15 cellular contexts compared by ENCODE assay signal in genomic region chr9:136951541-136952353, GRCh38. TPM values are rescaled to one million over a fixed set of nuclear protein-coding genes. Genes with fewer than 3 reads are reported as not detected.
A peak's percentile ranks its signal among the peaks of the same experiment; 100 is the strongest.
DNase-seq lines count a peak whose midpoint lies in the region; ATAC-seq and TF ChIP-seq lines count a peak whose summit lies in the region.
"Had no signal": no experiment of that assay in that cellular context is flagged by ENCODE, and none has a peak within 500 bp of the region (broad histone marks: within the 10 kb centered on the region; RNA-seq: fewer than 3 reads in every experiment).

A gene with protein sequence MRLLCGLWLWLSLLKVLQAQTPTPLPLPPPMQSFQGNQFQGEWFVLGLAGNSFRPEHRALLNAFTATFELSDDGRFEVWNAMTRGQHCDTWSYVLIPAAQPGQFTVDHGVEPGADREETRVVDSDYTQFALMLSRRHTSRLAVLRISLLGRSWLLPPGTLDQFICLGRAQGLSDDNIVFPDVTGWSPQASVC (plus strand): TSS chr9:136952273. CDS start chr9:136952328, 55 bp downstream.

- WGBS in spleen, 5 donors: 70 to 92% (median 82%) methylated on average over 6 to 14 of the region's 14 CpGs

- no peaks in the 10 kb centered on the region for H3K79me2 ChIP-seq in Loucy (ENCODE audit: insufficient read depth, low read length)

- H3K27me3 ChIP-seq in Loucy (ENCODE audit: insufficient read depth, low read length, poor library complexity, severe bottlenecking): no peaks in the 10 kb centered on the region
- H3K27me3 ChIP-seq in colonic mucosa: no peaks in the 10 kb centered on the region
- H3K27me3 ChIP-seq in spleen (replicated peaks in 1 of 7): no peaks in the 10 kb centered on the region
- H3K27me3 ChIP-seq: adrenal gland had no signal

- H3K27ac Mint-ChIP-seq in activated T-helper 1 cell treated with anti-CD3 and anti-CD28 coated beads, Interleukin-12 subunit alpha, Interleukin-12 subunit beta, Interleukin-2, Interleukin-4 antibody, amounts not matched to agents 30 ng/mL and 10 ng/mL and 1 ng/mL, durations not matched to agents 14 hours and 24 hours and 36 hours: no peak within 1 kb of the TSS
- H3K27ac Mint-ChIP-seq: activated T-cell treated with anti-CD3 and anti-CD28 coated beads, Interleukin-2, amount 50 U/mL, for 72 hours had no signal

- TF ChIP-seq CTCF in Loucy (conservative IDR thresholded peaks at IDR 0.05; ENCODE audit: low read length) (no peak), colonic mucosa (IDR thresholded peaks at IDR 0.05) (no peak), spleen (IDR thresholded peaks at IDR 0.05 in 8 of 11, conservative IDR thresholded peaks at IDR 0.05 in 3 of 11) (no peak)

- H2AFZ ChIP-seq in Loucy (ENCODE audit: low read length): no peak within 1 kb of the TSS

- no peak for ATAC-seq in left lobe of liver
- no peak for ATAC-seq in HG03175 (IDR thresholded peaks at IDR 0.05; ENCODE audit: unreplicated experiment)
- no peak for ATAC-seq in GM21825 (IDR thresholded peaks at IDR 0.05; ENCODE audit: unreplicated experiment)
- ATAC-seq: activated T-cell treated with anti-CD3 and anti-CD28 coated beads, Interleukin-2, amount 50 U/mL, for 72 hours; PC-3 had no signal

- H3K27ac ChIP-seq in colonic mucosa: peak within 1 kb of the TSS; percentile 98
- peak within 1 kb of the TSS in 7 of 8 donors; percentile 13 to 94 (median 87) for H3K27ac ChIP-seq in spleen

- no peak for DNase-seq in colonic mucosa
- no peak for DNase-seq in left lobe of liver (ENCODE audit: low spot score)
- DNase-seq in spleen: peak; percentile 77
- no peak for DNase-seq in activated T-helper 1 cell treated with anti-CD3 and anti-CD28 coated beads, Interleukin-12 subunit alpha, Interleukin-12 subunit beta, Interleukin-2, Interleukin-4 antibody, amounts not matched to agents 30 ng/mL and 10 ng/mL and 1 ng/mL, durations not matched to agents 14 hours and 24 hours and 36 hours (ENCODE audit: low spot score)
- DNase-seq: activated CD4-positive, alpha-beta memory T cell treated with anti-CD3 and anti-CD28 coated beads, Interleukin-2, amount 10 ng/mL, durations not matched to agents 7 days and 5 days; activated T-cell treated with anti-CD3 and anti-CD28 coated beads, Interleukin-2, amount 50 U/mL, for 72 hours; NCI-H187; NCI-H524 treated with DMSO at 0.1 percent for 48 hours; PC-3 had no signal

- H3K4me3 ChIP-seq in Loucy (ENCODE audit: low read length, poor library complexity, severe bottlenecking) (no peak within 1 kb of the TSS), colonic mucosa (no peak within 1 kb of the TSS), spleen (peak within 1 kb of the TSS in 3 of 8 donors; percentile 1 to 45 (median 34))

- H3K9me2 ChIP-seq in Loucy (replicated peaks; ENCODE audit: low read depth, low read length): no peaks in the 10 kb centered on the region

- H3K4me2 ChIP-seq in Loucy (ENCODE audit: low read depth, low read length, poor library complexity, severe bottlenecking): peak within 1 kb of the TSS; percentile 93

- no peak for TF ChIP-seq POLR2A in spleen (IDR thresholded peaks at IDR 0.05)

- no peaks in the 10 kb centered on the region for H3K36me3 Mint-ChIP-seq in activated T-helper 1 cell treated with anti-CD3 and anti-CD28 coated beads, Interleukin-12 subunit alpha, Interleukin-12 subunit beta, Interleukin-2, Interleukin-4 antibody, amounts not matched to agents 30 ng/mL and 10 ng/mL and 1 ng/mL, durations not matched to agents 14 hours and 24 hours and 36 hours (ENCODE audit: low read depth)

- H4K20me1 ChIP-seq in Loucy (ENCODE audit: insufficient read depth, low read length, poor library complexity, severe bottlenecking): no peaks in the 10 kb centered on the region

- H3K9me3 ChIP-seq in Loucy (ENCODE audit: insufficient read depth, low read depth, low read length) (no peaks in the 10 kb centered on the region), colonic mucosa (no peaks in the 10 kb centered on the region), spleen (no peaks in the 10 kb centered on the region)
- H3K9me3 ChIP-seq: adrenal gland had no signal

- H3K4me3 Mint-ChIP-seq in activated T-helper 1 cell treated with anti-CD3 and anti-CD28 coated beads, Interleukin-12 subunit alpha, Interleukin-12 subunit beta, Interleukin-2, Interleukin-4 antibody, amounts not matched to agents 30 ng/mL and 10 ng/mL and 1 ng/mL, durations not matched to agents 14 hours and 24 hours and 36 hours: no peak within 1 kb of the TSS

- H3K9ac ChIP-seq in Loucy (ENCODE audit: low read depth, low read length, poor library complexity, severe bottlenecking): peak within 1 kb of the TSS; percentile 97
- H3K9ac ChIP-seq in colonic mucosa (ENCODE audit: low read depth in 2 of 2, low read length in 2 of 2): no peak within 1 kb of the TSS

- intact Hi-C loops in colonic mucosa (cut with DNase I): no loop called here
- intact Hi-C loops in spleen (cut with DNase I; ENCODE audit: low total_unique reads): no loop called here
- intact Hi-C loops in activated T-helper 1 cell treated with anti-CD3 and anti-CD28 coated beads, Interleukin-12 subunit alpha, Interleukin-12 subunit beta, Interleukin-2, Interleukin-4 antibody, amounts not matched to agents 30 ng/mL and 10 ng/mL and 1 ng/mL, durations not matched to agents 14 hours and 24 hours and 36 hours (cut with micrococcal nuclease): no loop called here

- no peaks in the 10 kb centered on the region for H3K4me1 Mint-ChIP-seq in activated T-helper 1 cell treated with anti-CD3 and anti-CD28 coated beads, Interleukin-12 subunit alpha, Interleukin-12 subunit beta, Interleukin-2, Interleukin-4 antibody, amounts not matched to agents 30 ng/mL and 10 ng/mL and 1 ng/mL, durations not matched to agents 14 hours and 24 hours and 36 hours (ENCODE audit: low read depth)

- peaks cover 7% of the 10 kb centered on the region for H3K9me3 Mint-ChIP-seq in activated T-helper 1 cell treated with anti-CD3 and anti-CD28 coated beads, Interleukin-12 subunit alpha, Interleukin-12 subunit beta, Interleukin-2, Interleukin-4 antibody, amounts not matched to agents 30 ng/mL and 10 ng/mL and 1 ng/mL, durations not matched to agents 14 hours and 24 hours and 36 hours

- H3K4me1 ChIP-seq in Loucy (ENCODE audit: insufficient read depth, low read length, poor library complexity, severe bottlenecking) (peaks cover 11% of the 10 kb centered on the region), colonic mucosa (peaks cover 9% of the 10 kb centered on the region), spleen (peaks cover 18 to 71% (median 44%) of the 10 kb centered on the region in 6 donors)

- H3K27me3 Mint-ChIP-seq in activated T-helper 1 cell treated with anti-CD3 and anti-CD28 coated beads, Interleukin-12 subunit alpha, Interleukin-12 subunit beta, Interleukin-2, Interleukin-4 antibody, amounts not matched to agents 30 ng/mL and 10 ng/mL and 1 ng/mL, durations not matched to agents 14 hours and 24 hours and 36 hours (ENCODE audit: insufficient read depth): no peaks in the 10 kb centered on the region
- H3K27me3 Mint-ChIP-seq: activated CD4-positive, alpha-beta memory T cell treated with anti-CD3 and anti-CD28 coated beads, Interleukin-2, amount 10 ng/mL, durations not matched to agents 7 days and 5 days had no signal

- no peaks in the 10 kb centered on the region for H3K36me3 ChIP-seq in Loucy (ENCODE audit: insufficient read depth, low read length)
- no peaks in the 10 kb centered on the region for H3K36me3 ChIP-seq in colonic mucosa
- no peaks in the 10 kb centered on the region for H3K36me3 ChIP-seq in spleen
- H3K36me3 ChIP-seq: adrenal gland had no signal

- H3F3A ChIP-seq in Loucy (ENCODE audit: low read depth): no peaks in the 10 kb centered on the region

RNA-seq across cellular contexts. Expression of the gene that starts here (rescaled TPM):
- 1 to 10 TPM; 6.5 to 8.6 TPM for total RNA-seq in colonic mucosa
- 30.3 TPM for total RNA-seq in left lobe of liver
- total RNA-seq in spleen: 10 to 100 TPM in 4 of 7 donors, 1 to 10 TPM in 3; 3.1 to 63.4 (median 12.5) TPM
- 1 to 10 TPM in 2 of 3 donors, under 1 TPM in 1; 0.83 to 6.7 (median 4.8) TPM for polyA plus RNA-seq in spleen
- 1.8 and 1.9 TPM in 2 replicates for total RNA-seq in activated T-helper 1 cell treated with anti-CD3 and anti-CD28 coated beads, Interleukin-12 subunit alpha, Interleukin-12 subunit beta, Interleukin-2, Interleukin-4 antibody, amounts not matched to agents 30 ng/mL and 10 ng/mL and 1 ng/mL, durations not matched to agents 14 hours and 24 hours and 36 hours
- total RNA-seq: M059J, subcutaneous adipose tissue had no signal
